In the genomic region with DNA sequence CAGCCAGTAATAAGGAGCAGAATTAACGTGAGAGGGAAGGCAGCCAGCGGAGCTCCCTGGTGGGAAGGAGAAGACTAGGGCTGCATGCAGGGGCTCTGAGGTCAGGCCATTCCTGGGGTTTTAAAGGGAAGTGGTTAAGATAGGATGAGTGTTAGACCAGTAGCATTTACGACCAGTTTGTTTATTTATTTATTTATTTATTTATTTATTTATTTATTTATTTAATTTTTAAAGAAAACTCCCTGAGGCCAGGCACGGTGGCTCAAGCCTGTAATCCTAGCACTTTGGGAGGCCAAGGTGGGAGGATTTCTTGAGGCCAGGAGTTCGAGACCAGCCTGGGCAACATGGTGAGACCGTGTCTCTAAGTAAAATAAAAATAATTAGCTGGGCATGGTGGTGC, we compare ENCODE assay signal across 18 cellular contexts.
"Had no signal": no experiment of that assay in that cellular context is flagged by ENCODE, and none has a peak within 500 bp of the region (broad histone marks: within the 10 kb centered on the region; RNA-seq: fewer than 3 reads in every experiment).

No MANE protein-coding gene starts in this region.

- H3K27ac ChIP-seq: colonic mucosa, esophagus squamous epithelium, gastroesophageal sphincter had no signal

- H3K27me3 ChIP-seq: colonic mucosa, esophagus squamous epithelium, gastroesophageal sphincter had no signal

- H3K9me3 Mint-ChIP-seq: activated naive CD4-positive, alpha-beta T cell treated with anti-CD3 and anti-CD28 coated beads, Interleukin-2, amount 50 U/mL, for 72 hours; activated T-helper 1 cell treated with anti-CD3 and anti-CD28 coated beads, Interleukin-12 subunit alpha, Interleukin-12 subunit beta, Interleukin-2, Interleukin-4 antibody, amounts not matched to agents 30 ng/mL and 10 ng/mL and 1 ng/mL, durations not matched to agents 14 hours and 24 hours and 36 hours; central memory CD8-positive, alpha-beta T cell; memory B cell; stimulated activated memory B cell treated with anti-CD40 and anti-IgM and Interleukin-4, amounts not matched to agents 10 μg/mL and 1 μg/mL and 100 μg/mL, for 72 hours; type B pancreatic cell had no signal

- H3K27me3 Mint-ChIP-seq: stimulated activated memory B cell treated with anti-CD40 and anti-IgM and Interleukin-4, amounts not matched to agents 10 μg/mL and 1 μg/mL and 100 μg/mL, for 72 hours; type B pancreatic cell had no signal

- ATAC-seq: activated CD4-positive, CD25-positive, alpha-beta regulatory T cell treated with anti-CD3 and anti-CD28 coated beads, Interleukin-2, amount 50 U/mL, for 24 hours; activated CD8-positive, alpha-beta T cell treated with anti-CD3 and anti-CD28 coated beads, Interleukin-2, amount 10 ng/mL, durations not matched to agents 7 days and 5 days; activated naive CD4-positive, alpha-beta T cell treated with anti-CD3 and anti-CD28 coated beads, Interleukin-2, amount 50 U/mL, for 72 hours; gastroesophageal sphincter; sciatic nerve; stimulated activated memory B cell treated with anti-CD40 and anti-IgM and Interleukin-4, amounts not matched to agents 10 μg/mL and 1 μg/mL and 100 μg/mL, for 72 hours had no signal

- H3K4me1 Mint-ChIP-seq: central memory CD8-positive, alpha-beta T cell; memory B cell; stimulated activated memory B cell treated with anti-CD40 and anti-IgM and Interleukin-4, amounts not matched to agents 10 μg/mL and 1 μg/mL and 100 μg/mL, for 72 hours had no signal

- H3K4me1 ChIP-seq: colonic mucosa had no signal

- H3K27ac Mint-ChIP-seq: activated CD8-positive, alpha-beta T cell treated with anti-CD3 and anti-CD28 coated beads, Interleukin-2, amount 10 ng/mL, durations not matched to agents 7 days and 5 days; activated naive CD4-positive, alpha-beta T cell treated with anti-CD3 and anti-CD28 coated beads, Interleukin-2, amount 50 U/mL, for 72 hours; activated T-helper 1 cell treated with anti-CD3 and anti-CD28 coated beads, Interleukin-12 subunit alpha, Interleukin-12 subunit beta, Interleukin-2, Interleukin-4 antibody, amounts not matched to agents 30 ng/mL and 10 ng/mL and 1 ng/mL, durations not matched to agents 14 hours and 24 hours and 36 hours; memory B cell; stimulated activated memory B cell treated with anti-CD40 and anti-IgM and Interleukin-4, amounts not matched to agents 10 μg/mL and 1 μg/mL and 100 μg/mL, for 72 hours; type B pancreatic cell had no signal

- H3K36me3 ChIP-seq: colonic mucosa, esophagus squamous epithelium, gastroesophageal sphincter had no signal

- H3K4me3 Mint-ChIP-seq: activated CD8-positive, alpha-beta T cell treated with anti-CD3 and anti-CD28 coated beads, Interleukin-2, amount 10 ng/mL, durations not matched to agents 7 days and 5 days; activated T-helper 1 cell treated with anti-CD3 and anti-CD28 coated beads, Interleukin-12 subunit alpha, Interleukin-12 subunit beta, Interleukin-2, Interleukin-4 antibody, amounts not matched to agents 30 ng/mL and 10 ng/mL and 1 ng/mL, durations not matched to agents 14 hours and 24 hours and 36 hours; central memory CD8-positive, alpha-beta T cell; memory B cell; stimulated activated memory B cell treated with anti-CD40 and anti-IgM and Interleukin-4, amounts not matched to agents 10 μg/mL and 1 μg/mL and 100 μg/mL, for 72 hours; type B pancreatic cell had no signal

- DNase-seq: activated CD4-positive, alpha-beta T cell treated with anti-CD3 and anti-CD28 coated beads, Interleukin-2, amount 50 U/mL, for 1 hour; activated CD8-positive, alpha-beta T cell treated with anti-CD3 and anti-CD28 coated beads, Interleukin-2, amount 10 ng/mL, durations not matched to agents 7 days and 5 days; aorta; colonic mucosa; esophagus squamous epithelium; head of caudate nucleus; posterior cingulate gyrus; stimulated activated CD4-positive, alpha-beta T cell treated with anti-CD3 and anti-CD28 coated beads, Interleukin-15, amount 100 ng/mL, for 24 hours had no signal

- H3K9me3 ChIP-seq: colonic mucosa, esophagus squamous epithelium, gastroesophageal sphincter had no signal

- H3K4me3 ChIP-seq: colonic mucosa, esophagus squamous epithelium, gastroesophageal sphincter, smooth muscle cell had no signal
